In the genomic region with DNA sequence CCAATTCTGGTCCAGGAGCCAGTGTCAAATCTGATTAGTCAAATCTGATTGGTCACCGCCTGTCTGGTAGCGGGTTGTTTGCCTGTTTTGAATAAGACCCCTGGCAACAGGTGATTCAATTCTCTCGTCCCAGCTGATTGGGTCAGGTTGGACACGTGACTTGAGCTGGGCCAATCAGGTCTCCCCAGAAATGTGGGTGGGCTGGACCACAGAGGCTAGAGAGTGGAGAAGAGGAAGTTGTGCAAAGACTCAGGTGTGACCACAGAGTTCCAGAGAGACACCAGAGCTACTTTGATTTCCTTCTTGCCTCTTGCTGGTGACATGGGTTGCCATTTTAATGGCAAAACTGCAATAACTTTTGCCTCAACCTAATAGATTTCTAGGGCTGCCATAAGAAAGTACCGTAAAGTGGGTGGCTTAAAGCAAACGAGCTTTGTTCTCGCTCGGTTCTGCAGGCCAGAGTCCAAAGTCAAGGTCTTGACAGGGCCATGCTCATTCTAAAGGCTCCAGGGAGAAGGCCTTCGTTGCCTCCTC, we compare ENCODE assay signal across 8 cellular contexts. TPM values are rescaled to one million over a fixed set of nuclear protein-coding genes. Genes with fewer than 3 reads are reported as not detected.
A peak's percentile ranks its signal among the peaks of the same experiment; 100 is the strongest.
DNase-seq lines count a peak whose midpoint lies in the region; ATAC-seq and TF ChIP-seq lines count a peak whose summit lies in the region.

No MANE protein-coding gene starts in this region.

- ATAC-seq in GM18519 (IDR thresholded peaks at IDR 0.05; ENCODE audit: low FRiP score, unreplicated experiment) (peak; percentile 49), HG02938 (IDR thresholded peaks at IDR 0.05; ENCODE audit: unreplicated experiment) (peak; percentile 70)

- DNase-seq in A172 (ENCODE audit: low spot score) (peak; percentile 63), NCI-H82 (lab: John Stamatoyannopoulos, UW) (peak; percentile 83), erythroblast (lab: John Stamatoyannopoulos, UW) (peak; percentile 61 to 68), NCI-H345 (lab: John Stamatoyannopoulos, UW) (no peak)
- peak in 2 of 3 experiments; percentile 64 to 78 for DNase-seq in activated CD8-positive, alpha-beta memory T cell treated with anti-CD3 and anti-CD28 coated beads for 48 hours (ENCODE audit: low read depth in 2 of 3, low spot score in 2 of 3)
- DNase-seq in stimulated activated CD4-positive, alpha-beta T cell treated with anti-CD3 and anti-CD28 coated beads, Interleukin-1b, Interleukin-23, amount 100 ng/mL, for 4 hours (ENCODE audit: low read depth in 2 of 2): peak; percentile 37 to 49

- peak; percentile 30 for TF ChIP-seq POLR2A in erythroblast (IDR thresholded peaks at IDR 0.05; ENCODE audit: low read length)

RNA-seq across cellular contexts. Expression of gene TNFSF9, which starts 5.4 kb away (rescaled TPM):
- total RNA-seq in A172 (2014; rRNA removed; shearing (Covaris generic)): not detected in 2 replicates

RNA-seq across cellular contexts. Expression of gene TUBB4A, which starts 34.1 kb away (rescaled TPM):
- 9.1 and 12.6 TPM in 2 replicates for total RNA-seq in A172 (2014; rRNA removed; shearing (Covaris generic))

RNA-seq across cellular contexts. Expression of gene DENND1C, which starts 54.6 kb away (rescaled TPM):
- 0.17 TPM in 1 of 2 replicates, not detected in the other for total RNA-seq in A172 (2014; rRNA removed; shearing (Covaris generic))

RNA-seq across cellular contexts. Expression of gene CD70, which starts 54.7 kb away (rescaled TPM):
- 22.7 and 57.3 TPM in 2 replicates for total RNA-seq in A172 (2014; rRNA removed; shearing (Covaris generic))
